ENCODE assay signal across 1 cellular context in genomic region chr16:29171296-29171695, GRCh38.
TF ChIP-seq lines count a peak whose summit lies in the region.

No MANE protein-coding gene starts in this region.

TF ChIP-seq in K562, 482 proteins besides CTCF, POLR2A, EP300 and RAD21:
- 0 out of 4 replicates have a peak, but pooled peaks of 1 of the 2 experiments have one; percentile 8 for TF ChIP-seq KDM1A (IDR thresholded peaks at IDR 0.05)
- TF ChIP-seq MAX (CRISPR knock-in tag; IDR thresholded peaks at IDR 0.05) = peak; percentile 26; the same call in 1 of the 2 replicates
